8 cellular contexts compared by ENCODE assay signal in genomic region chr17:74987909-74988711, GRCh38. TPM values are rescaled to one million over a fixed set of nuclear protein-coding genes. Genes with fewer than 3 reads are reported as not detected.
DNase-seq lines count a peak whose midpoint lies in the region; ATAC-seq and TF ChIP-seq lines count a peak whose summit lies in the region.

No MANE protein-coding gene starts in this region.

- H3K4me3 ChIP-seq in osteoblast (ENCODE audit: insufficient read depth, low read length) = peak overlapping the region; percentile 94

- peak overlapping the region; percentile 100 for H3K27ac ChIP-seq in osteoblast (ENCODE audit: low read depth, low read length)

- peaks cover 6% of the 10 kb centered on the region for H4K20me1 ChIP-seq in osteoblast (ENCODE audit: insufficient read depth, low read length)

- intact Hi-C loops in left cardiac atrium (cut with DNase I) = no loop called here

- no peaks in the 10 kb centered on the region for H3K27me3 ChIP-seq in osteoblast (ENCODE audit: insufficient read depth, low read length)

- peak; percentile 21 for TF ChIP-seq CTCF in osteoblast (IDR thresholded peaks at IDR 0.05; ENCODE audit: extremely low read depth, low read depth, low read length)

- peaks cover 39% of the 10 kb centered on the region for H3K79me2 ChIP-seq in osteoblast (ENCODE audit: insufficient read depth, low read length)

- peak overlapping the region; percentile 99 for H3K4me2 ChIP-seq in osteoblast (ENCODE audit: insufficient read depth, low read length)

- peaks cover 19% of the 10 kb centered on the region for H3K4me1 ChIP-seq in osteoblast (ENCODE audit: insufficient read depth, low read length)

- H2AFZ ChIP-seq in osteoblast (ENCODE audit: low read length) = peak overlapping the region; percentile 93

- DNase-seq in activated CD4-positive, CD25-positive, alpha-beta regulatory T cell treated with anti-CD3 and anti-CD28 coated beads, Interleukin-2, amount 50 U/mL, for 72 hours = no peak
- DNase-seq in NCI-H526 treated with DMSO at 0.1 percent for 48 hours (lab: John Stamatoyannopoulos, UW) (peak; percentile 32), amygdala (lab: John Stamatoyannopoulos, UW) (peak in 47 of 56 donors; percentile 15 to 78 (median 61)), left cardiac atrium (peak; percentile 92), osteoblast (ENCODE audit: insufficient read length, low spot score, missing footprints) (peak; percentile 97), NOMO-1 treated with dmso at 0.1 percent for 144 hours (lab: John Stamatoyannopoulos, UW; ENCODE audit: unreplicated experiment) (no peak)

- H3K9me3 ChIP-seq in osteoblast (ENCODE audit: low read depth, low read length) = no peaks in the 10 kb centered on the region

- ATAC-seq in activated CD4-positive, CD25-positive, alpha-beta regulatory T cell treated with anti-CD3 and anti-CD28 coated beads, Interleukin-2, amount 50 U/mL, for 24 hours = peak; percentile 49 to 51
- ATAC-seq in HG02798 (IDR thresholded peaks at IDR 0.05; ENCODE audit: poor library complexity, unreplicated experiment) (peak; percentile 39), left cardiac atrium (peak; percentile 76 to 84)

- H3K36me3 ChIP-seq in osteoblast (ENCODE audit: insufficient read depth, low read length) = no peaks in the 10 kb centered on the region

RNA-seq across cellular contexts. Expression of gene CDR2L, which starts 0.7 kb away (rescaled TPM):
- total RNA-seq in left cardiac atrium (10 to 100 TPM; 13.8 to 15.2 TPM), osteoblast (15.9 and 16.6 TPM in 2 replicates)

RNA-seq across cellular contexts. Expression of gene HID1, which starts 15.6 kb away (rescaled TPM):
- total RNA-seq in left cardiac atrium (1 to 10 TPM; 7.4 to 8.2 TPM), osteoblast (0.36 TPM in 1 of 2 replicates, not detected in the other)

RNA-seq across cellular contexts. Expression of gene MRPL58, which starts 24.4 kb away (rescaled TPM):
- total RNA-seq in left cardiac atrium (10 to 100 TPM; 38.1 to 46.7 TPM), osteoblast (21.2 and 23.5 TPM in 2 replicates)

RNA-seq across cellular contexts. Expression of gene OTOP3, which starts 52.4 kb away (rescaled TPM):
- total RNA-seq in left cardiac atrium = not detected
- total RNA-seq in osteoblast = not detected in 2 replicates

RNA-seq across cellular contexts. Expression of gene ATP5PD, which starts 58.7 kb away (rescaled TPM):
- total RNA-seq in left cardiac atrium (100 to 1,000 TPM; 676 to 729 TPM), osteoblast (240 and 278 TPM in 2 replicates)

Comparison
In these comparisons a context has a peak if more than half of its experiments do, and no peak if none do; other contexts are left out.
1. DNase-seq: peak in NCI-H526 treated with DMSO at 0.1 percent for 48 hours (single experiment), amygdala (47 of 56), left cardiac atrium (single experiment) and osteoblast (single experiment); none in activated CD4-positive, CD25-positive, alpha-beta regulatory T cell treated with anti-CD3 and anti-CD28 coated beads, Interleukin-2, amount 50 U/mL, for 72 hours (single experiment) and NOMO-1 treated with dmso at 0.1 percent for 144 hours (single experiment).
2. Peak in every context shown above with its lines, with median percentiles within 50 percentile points of each other: ATAC-seq.